Comparison of ENCODE assay signal across 21 cellular contexts in the genomic region with DNA sequence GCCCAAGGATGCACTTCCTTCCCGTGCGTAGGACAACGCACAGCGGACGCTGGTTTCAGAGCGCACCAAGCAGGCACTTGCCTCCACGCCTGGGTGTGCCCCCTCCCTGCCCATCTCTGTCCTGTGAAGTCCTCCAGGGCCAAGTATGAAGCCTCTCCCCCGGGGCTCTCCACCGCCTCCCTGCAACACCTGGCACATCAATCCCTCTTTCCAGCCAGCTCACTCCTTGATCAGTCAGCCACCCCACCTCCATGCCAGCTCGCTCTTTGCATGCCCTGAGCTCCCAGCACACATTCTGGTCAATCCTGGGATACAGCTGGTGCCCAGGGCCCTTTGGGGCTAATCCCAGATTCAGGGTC. TPM values are rescaled to one million over a fixed set of nuclear protein-coding genes. Genes with fewer than 3 reads are reported as not detected.
DNase-seq lines count a peak whose midpoint lies in the region; ATAC-seq, FAIRE-seq and TF ChIP-seq lines count a peak whose summit lies in the region.
"Had no signal": no experiment of that assay in that cellular context is flagged by ENCODE, and none has a peak within 500 bp of the region (broad histone marks: within the 10 kb centered on the region; RNA-seq: fewer than 3 reads in every experiment).

No MANE protein-coding gene starts in this region.

- no peak overlapping the region for H4K91ac ChIP-seq in H1 (replicated peaks; ENCODE audit: insufficient read length, low read length)
- no peak overlapping the region for H4K91ac ChIP-seq in neuronal stem cell (ENCODE audit: low read depth, low read length, poor library complexity)

- H3K4me1 ChIP-seq in H1 (replicated peaks in 1 of 4; ENCODE audit: control insufficient read depth in 3 of 4, insufficient read depth in 4 of 4, low read length in 3 of 4) (no peaks in the 10 kb centered on the region), neuronal stem cell (ENCODE audit: control insufficient read depth in 2 of 2, insufficient read depth in 1 of 2, low read depth in 1 of 2, low read length in 2 of 2) (peaks cover 0 to 2% of the 10 kb centered on the region in 2 donors)

- no peak overlapping the region for H2BK20ac ChIP-seq in H1 (ENCODE audit: low read length)

- no peak overlapping the region for H3K4me3 Mint-ChIP-seq in type B pancreatic cell
- no peak overlapping the region for H3K4me3 Mint-ChIP-seq in activated T-helper 2 cell treated with anti-CD3 and anti-CD28 coated beads, Interferon-gamma antibody, Interleukin-2, Interleukin-4, amounts not matched to agents 10 μg/mL and 5 μg/mL and 100 μg/mL, durations not matched to agents 14 hours and 24 hours and 36 hours (ENCODE audit: low read depth)
- H3K4me3 Mint-ChIP-seq: HFFc6 had no signal

- H3K23me2 ChIP-seq in H1 (ENCODE audit: low read depth, low read length): no peaks in the 10 kb centered on the region

- H4K20me1 ChIP-seq in H1 (replicated peaks in 1 of 2; ENCODE audit: control insufficient read depth in 1 of 2, insufficient read depth in 2 of 2, low read length in 2 of 2): no peaks in the 10 kb centered on the region

- H3K36me3 ChIP-seq in MG63: no peaks in the 10 kb centered on the region
- peaks cover 2 to 24% (median 12%) of the 10 kb centered on the region in 4 experiments; a peak in 6 of 8 replicates for H3K36me3 ChIP-seq in H1 (ENCODE audit: control insufficient read depth in 2 of 4, insufficient read depth in 4 of 4, low read length in 3 of 4)
- H3K36me3 ChIP-seq in neuronal stem cell (replicated peaks in 1 of 2; ENCODE audit: control insufficient read depth in 2 of 2, insufficient read depth in 2 of 2, low read length in 2 of 2): no peaks in the 10 kb centered on the region

- no peak for FAIRE-seq in H1 (lab: Jason Lieb, UNC)
- FAIRE-seq: H54 had no signal

- 94% methylated on average over 10 of the region's 10 CpGs; no CpG with 5 or more reads in 1 of the 2 experiments for WGBS in H1 (ENCODE audit: extremely low coverage in 1 of 2, insufficient coverage in 1 of 2, insufficient read length in 1 of 2, insufficient replicate concordance in 2 of 2, low coverage in 1 of 2, low lambda C conversion rate in 2 of 2, missing lambda C conversion rate in 1 of 2), 2 experiments
- no CpG with 5 or more reads among the region's 10 CpGs for WGBS in neuronal stem cell (ENCODE audit: extremely low coverage in 2 of 2, insufficient read length in 2 of 2, insufficient replicate concordance in 1 of 2), 2 donors

- H3K18ac ChIP-seq in H1 (ENCODE audit: extremely low read depth, low read length) (no peak overlapping the region), neuronal stem cell (ENCODE audit: low read length) (peak overlapping the region; percentile 15)

- H3K56ac ChIP-seq in H1 (replicated peaks; ENCODE audit: insufficient read length, low read depth, low read length): no peak overlapping the region

- H3K36me3 Mint-ChIP-seq in type B pancreatic cell: no peaks in the 10 kb centered on the region
- no peaks in the 10 kb centered on the region for H3K36me3 Mint-ChIP-seq in activated T-helper 2 cell treated with anti-CD3 and anti-CD28 coated beads, Interferon-gamma antibody, Interleukin-2, Interleukin-4, amounts not matched to agents 10 μg/mL and 5 μg/mL and 100 μg/mL, durations not matched to agents 14 hours and 24 hours and 36 hours (ENCODE audit: low read depth)

- H2AFZ ChIP-seq in H1 (ENCODE audit: low read length) (no peak overlapping the region), neuronal stem cell (ENCODE audit: low read length) (no peak overlapping the region)
- H2AFZ ChIP-seq: PC-9 had no signal

- H4K5ac ChIP-seq in H1 (ENCODE audit: insufficient read length, low read depth, low read length): no peak overlapping the region

- no peak for TF ChIP-seq RAD21 in H1 (IDR thresholded peaks at IDR 0.05 in 1 of 2, conservative IDR thresholded peaks at IDR 0.05 in 1 of 2; ENCODE audit: low read depth in 2 of 2, low read length in 2 of 2)

- no peak for TF ChIP-seq EP300 in H1 (IDR thresholded peaks at IDR 0.05; ENCODE audit: borderline replicate concordance in 1 of 2, low read depth in 2 of 2, low read length in 2 of 2)

- intact Hi-C loops in activated T-helper 2 cell treated with anti-CD3 and anti-CD28 coated beads, Interferon-gamma antibody, Interleukin-2, Interleukin-4, amounts not matched to agents 10 μg/mL and 5 μg/mL and 100 μg/mL, durations not matched to agents 14 hours and 24 hours and 36 hours (cut with micrococcal nuclease): no loop called here

- no peak overlapping the region for H3K9ac ChIP-seq in H1 (replicated peaks in 1 of 4; ENCODE audit: extremely low read depth in 1 of 4, low read depth in 3 of 4, low read length in 3 of 4)
- H3K9ac ChIP-seq in neuronal stem cell (ENCODE audit: low read depth, low read length, poor library complexity): peak overlapping the region; percentile 38

- DNase-seq in MG63: peak; percentile 34
- DNase-seq in H1 (ENCODE audit: low read depth in 1 of 2, low spot score in 2 of 2): no peak
- no peak for DNase-seq in neuronal stem cell (ENCODE audit: low spot score)
- no peak for DNase-seq in type B pancreatic cell (ENCODE audit: extremely low spot score, unreplicated experiment)
- DNase-seq in NCI-H2107 treated with DMSO at 0.1 percent for 48 hours (lab: John Stamatoyannopoulos, UW; ENCODE audit: unreplicated experiment): no peak
- no peak for DNase-seq in activated T-helper 2 cell treated with anti-CD3 and anti-CD28 coated beads, Interferon-gamma antibody, Interleukin-2, Interleukin-4, amounts not matched to agents 10 μg/mL and 5 μg/mL and 100 μg/mL, durations not matched to agents 14 hours and 24 hours and 36 hours (ENCODE audit: low spot score)
- DNase-seq: AML-193, DMS79 treated with DMSO at 0.1 percent for 48 hours, HFFc6, IMR-90, MM.1S, NCI-H1092 treated with DMSO at 0.1 percent for 48 hours, NCI-H1694, NCI-H2081 treated with DMSO at 0.1 percent for 48 hours, NCI-H510A treated with DMSO at 0.1 percent for 48 hours, NCI-H82, PC-9 had no signal

- no peaks in the 10 kb centered on the region; the same call in 1 of the 2 replicates for H3K9me3 ChIP-seq in MG63
- peaks cover 9 to 11% of the 10 kb centered on the region in 2 experiments; a peak in 2 of 4 replicates for H3K9me3 ChIP-seq in H1 (ENCODE audit: insufficient read depth in 2 of 2, low read depth in 1 of 2, low read length in 1 of 2)
- peaks cover 0 to 8% of the 10 kb centered on the region in 2 donors for H3K9me3 ChIP-seq in neuronal stem cell (replicated peaks in 1 of 2; ENCODE audit: control insufficient read depth in 2 of 2, insufficient read depth in 1 of 2, low read depth in 1 of 2, low read length in 2 of 2)

- H2BK12ac ChIP-seq in H1 (ENCODE audit: low read depth, low read length) (no peak overlapping the region), neuronal stem cell (ENCODE audit: low read length) (no peak overlapping the region)

- no peak overlapping the region for H2BK5ac ChIP-seq in H1 (ENCODE audit: low read depth, low read length)
- H2BK5ac ChIP-seq in neuronal stem cell (ENCODE audit: low read length): no peak overlapping the region

- H3K23ac ChIP-seq in H1 (ENCODE audit: insufficient read length) (no peak overlapping the region), neuronal stem cell (ENCODE audit: low read depth, low read length, poor library complexity) (peak overlapping the region; percentile 16)

- TF ChIP-seq POLR2A in H1 (IDR thresholded peaks at IDR 0.05; ENCODE audit: control extremely low read depth in 1 of 2, low read depth in 2 of 2, low read length in 2 of 2): no peak

- no peaks in the 10 kb centered on the region for H3K9me3 Mint-ChIP-seq in type B pancreatic cell
- no peaks in the 10 kb centered on the region for H3K9me3 Mint-ChIP-seq in activated T-helper 2 cell treated with anti-CD3 and anti-CD28 coated beads, Interferon-gamma antibody, Interleukin-2, Interleukin-4, amounts not matched to agents 10 μg/mL and 5 μg/mL and 100 μg/mL, durations not matched to agents 14 hours and 24 hours and 36 hours

- no peak overlapping the region for H2AK5ac ChIP-seq in H1 (ENCODE audit: low read depth, low read length)
- peak overlapping the region; percentile 14 for H2AK5ac ChIP-seq in neuronal stem cell (ENCODE audit: low read depth, low read length)

- no peak for ATAC-seq in HG02840 (IDR thresholded peaks at IDR 0.05; ENCODE audit: low FRiP score, unreplicated experiment)

- H2BK120ac ChIP-seq in H1 (replicated peaks; ENCODE audit: low read depth, low read length) (no peak overlapping the region), neuronal stem cell (ENCODE audit: low read depth, low read length) (no peak overlapping the region)

- H3K27ac ChIP-seq in H1 (ENCODE audit: low read depth, low read length) (peak overlapping the region; percentile 10; the same call in 1 of the 2 replicates), neuronal stem cell (replicated peaks; ENCODE audit: low read length) (no peak overlapping the region)
- H3K27ac ChIP-seq: HL-60, PC-9 had no signal

- H3K14ac ChIP-seq in H1 (ENCODE audit: insufficient read length) (no peak overlapping the region), neuronal stem cell (ENCODE audit: low read length) (no peak overlapping the region)

- H2BK15ac ChIP-seq in H1 (ENCODE audit: low read length) (no peak overlapping the region), neuronal stem cell (ENCODE audit: low read length) (no peak overlapping the region)

- H3K4ac ChIP-seq in H1 (replicated peaks; ENCODE audit: insufficient read length, low read depth, low read length) (no peak overlapping the region), neuronal stem cell (ENCODE audit: low read length) (no peak overlapping the region)

- H3K4me3 ChIP-seq in MG63 (no peak overlapping the region), H1 (ENCODE audit: extremely low read depth in 1 of 4, insufficient read depth in 2 of 4, low read depth in 3 of 4, low read length in 4 of 4) (no peak overlapping the region), neuronal stem cell (ENCODE audit: low read length in 2 of 2) (no peak overlapping the region)
- H3K4me3 ChIP-seq: PC-9 had no signal

- no peaks in the 10 kb centered on the region for H3K27me3 ChIP-seq in MG63
- no peaks in the 10 kb centered on the region; a peak in 1 of 7 replicates for H3K27me3 ChIP-seq in H1 (replicated peaks in 1 of 4; ENCODE audit: control insufficient read depth in 3 of 4, extremely low read depth in 1 of 4, insufficient read depth in 3 of 4, low read length in 3 of 4)
- H3K27me3 ChIP-seq in neuronal stem cell (ENCODE audit: control insufficient read depth in 3 of 3, insufficient read depth in 3 of 3, low read depth in 1 of 3, low read length in 3 of 3): peaks cover 0 to 2% (median 0%) of the 10 kb centered on the region in 3 experiments

- H3K79me1 ChIP-seq in H1 (ENCODE audit: low read depth, low read length) (no peaks in the 10 kb centered on the region; the same call in 1 of the 2 replicates), neuronal stem cell (ENCODE audit: low read depth, low read length) (no peaks in the 10 kb centered on the region)

- H3K4me1 Mint-ChIP-seq in type B pancreatic cell (ENCODE audit: unreplicated experiment): no peaks in the 10 kb centered on the region
- H3K4me1 Mint-ChIP-seq in activated T-helper 2 cell treated with anti-CD3 and anti-CD28 coated beads, Interferon-gamma antibody, Interleukin-2, Interleukin-4, amounts not matched to agents 10 μg/mL and 5 μg/mL and 100 μg/mL, durations not matched to agents 14 hours and 24 hours and 36 hours (ENCODE audit: low read depth): no peaks in the 10 kb centered on the region

- no peaks in the 10 kb centered on the region for H3K79me2 ChIP-seq in H1 (ENCODE audit: control insufficient read depth in 1 of 2, insufficient read depth in 2 of 2, low read length in 2 of 2)

- CTCF ChIA-PET in H1 (lab: Charles Lee; ENCODE audit: partially characterized antibody): interaction anchor here (1.2 to 5.5 kb wide), 11 partner anchors 9 to 396 kb away, joined by 3 to 32 read pairs (median 5); no protein-coding TSS in a partner anchor

- POLR2A ChIA-PET in H1 (lab: Charles Lee; ENCODE audit: partially characterized antibody): interaction anchor here (0.7 to 1.3 kb wide), 3 partner anchors 12 to 30 kb away, joined by 3 read pairs; no protein-coding TSS in a partner anchor

- H4K8ac ChIP-seq in H1 (ENCODE audit: extremely low read depth, insufficient read depth, low read length): 0 out of 2 replicates have a peak overlapping the region, but pooled peaks have one; percentile 31
- no peak overlapping the region for H4K8ac ChIP-seq in neuronal stem cell (ENCODE audit: low read depth, low read length)

- no peaks in the 10 kb centered on the region for H3K27me3 Mint-ChIP-seq in type B pancreatic cell
- H3K27me3 Mint-ChIP-seq in activated T-helper 2 cell treated with anti-CD3 and anti-CD28 coated beads, Interferon-gamma antibody, Interleukin-2, Interleukin-4, amounts not matched to agents 10 μg/mL and 5 μg/mL and 100 μg/mL, durations not matched to agents 14 hours and 24 hours and 36 hours (ENCODE audit: low read depth): no peaks in the 10 kb centered on the region

- H3K4me2 ChIP-seq in H1 (ENCODE audit: insufficient read depth in 1 of 2, low read depth in 2 of 2, low read length in 2 of 2) (no peak overlapping the region), neuronal stem cell (ENCODE audit: insufficient read depth, low read length, poor library complexity, severe bottlenecking) (no peak overlapping the region)
- H3K4me2 ChIP-seq: PC-9 had no signal

- TF ChIP-seq CTCF in H1 (IDR thresholded peaks at IDR 0.05; ENCODE audit: control extremely low read depth in 1 of 3, insufficient read depth in 1 of 3, low read depth in 1 of 3, low read length in 3 of 3) (no peak), type B pancreatic cell (conservative IDR thresholded peaks at IDR 0.05) (no peak)

- H3K27ac Mint-ChIP-seq in type B pancreatic cell: peak overlapping the region; percentile 50
- H3K27ac Mint-ChIP-seq in activated T-helper 2 cell treated with anti-CD3 and anti-CD28 coated beads, Interferon-gamma antibody, Interleukin-2, Interleukin-4, amounts not matched to agents 10 μg/mL and 5 μg/mL and 100 μg/mL, durations not matched to agents 14 hours and 24 hours and 36 hours: no peak overlapping the region
- H3K27ac Mint-ChIP-seq: HFFc6 had no signal

RNA-seq across cellular contexts. Expression of a gene that starts 16.3 kb away (rescaled TPM):
- not detected in 2 replicates for total RNA-seq in MG63 (2014; rRNA removed; shearing (Covaris generic); ENCODE audit: low replicate concordance)
- total RNA-seq in H1 (2021; fragmentation: NEBNext Ultra II Directional; extraction: Animal tissue kit (Norgen Biotek cat#: 25700)): not detected in 2 replicates
- not detected in 2 replicates for polyA plus RNA-seq in H1 (2011; rRNA removed)
- not detected for polyA plus RNA-seq in H1 (2011; cell fraction: cytosol; rRNA removed)
- not detected for polyA plus RNA-seq in H1 (2011; cell fraction: nucleus; rRNA removed)
- polyA plus RNA-seq in H1 (2012, experiment 1 of 2): not detected in 4 replicates
- not detected for polyA plus RNA-seq in H1 (2012, experiment 2 of 2)
- polyA plus RNA-seq in H1 (2013, experiment 1 of 2): not detected
- polyA plus RNA-seq in H1 (2013, experiment 2 of 2): not detected
- not detected in 2 replicates for polyA minus RNA-seq in H1 (2011; rRNA and poly(A)+ RNA removed)
- not detected for polyA minus RNA-seq in H1 (2011; cell fraction: cytosol; rRNA and poly(A)+ RNA removed)
- not detected for polyA minus RNA-seq in H1 (2011; cell fraction: nucleus; rRNA and poly(A)+ RNA removed)
- not detected for polyA plus RNA-seq in neuronal stem cell (2013, experiment 1 of 2)
- polyA plus RNA-seq in neuronal stem cell (2013, experiment 2 of 2): not detected
- not detected in 2 replicates for total RNA-seq in type B pancreatic cell (ENCODE audit: low replicate concordance)
- not detected in 2 replicates for total RNA-seq in activated T-helper 2 cell treated with anti-CD3 and anti-CD28 coated beads, Interferon-gamma antibody, Interleukin-2, Interleukin-4, amounts not matched to agents 10 μg/mL and 5 μg/mL and 100 μg/mL, durations not matched to agents 14 hours and 24 hours and 36 hours
- total RNA-seq: HFFc6, HT1080, IMR-90, PC-9 had no signal
- polyA plus RNA-seq: IMR-90 had no signal

RNA-seq across cellular contexts. Expression of a gene that starts 40.5 kb away (rescaled TPM):
- not detected in 2 replicates for total RNA-seq in MG63 (2014; rRNA removed; shearing (Covaris generic); ENCODE audit: low replicate concordance)
- 83.4 and 83.8 TPM in 2 replicates for total RNA-seq in H1 (2021; fragmentation: NEBNext Ultra II Directional; extraction: Animal tissue kit (Norgen Biotek cat#: 25700))
- polyA plus RNA-seq in H1 (2011; rRNA removed): 42.6 and 61.3 TPM in 2 replicates
- 101 TPM for polyA plus RNA-seq in H1 (2011; cell fraction: cytosol; rRNA removed)
- polyA plus RNA-seq in H1 (2011; cell fraction: nucleus; rRNA removed): 167 TPM
- 84.7 to 102 TPM (median 94.1 TPM) in 4 replicates for polyA plus RNA-seq in H1 (2012, experiment 1 of 2)
- 63.0 TPM for polyA plus RNA-seq in H1 (2012, experiment 2 of 2)
- polyA plus RNA-seq in H1 (2013, experiment 1 of 2): 232 TPM
- polyA plus RNA-seq in H1 (2013, experiment 2 of 2): 228 TPM
- 46.1 and 50.2 TPM in 2 replicates for polyA minus RNA-seq in H1 (2011; rRNA and poly(A)+ RNA removed)
- polyA minus RNA-seq in H1 (2011; cell fraction: cytosol; rRNA and poly(A)+ RNA removed): 25.8 TPM
- polyA minus RNA-seq in H1 (2011; cell fraction: nucleus; rRNA and poly(A)+ RNA removed): 47.1 TPM
- polyA plus RNA-seq in neuronal stem cell (2013, experiment 1 of 2): 0.15 TPM
- polyA plus RNA-seq in neuronal stem cell (2013, experiment 2 of 2): not detected
- 18.4 and 21.6 TPM in 2 replicates for total RNA-seq in type B pancreatic cell (ENCODE audit: low replicate concordance)
- total RNA-seq in activated T-helper 2 cell treated with anti-CD3 and anti-CD28 coated beads, Interferon-gamma antibody, Interleukin-2, Interleukin-4, amounts not matched to agents 10 μg/mL and 5 μg/mL and 100 μg/mL, durations not matched to agents 14 hours and 24 hours and 36 hours: 0.23 TPM in 1 of 2 replicates, not detected in the other
- total RNA-seq: HT1080, IMR-90 had no signal

Comparison
In these comparisons a context has a peak if more than half of its experiments do, and no peak if none do; other contexts are left out.
1. RNA of a gene that starts 40.5 kb away (total RNA-seq): 83.4 to 83.8 TPM in H1 and 18.4 to 21.6 TPM in type B pancreatic cell; 0.23 TPM in activated T-helper 2 cell treated with anti-CD3 and anti-CD28 coated beads, Interferon-gamma antibody, Interleukin-2, Interleukin-4, amounts not matched to agents 10 μg/mL and 5 μg/mL and 100 μg/mL, durations not matched to agents 14 hours and 24 hours and 36 hours and not detected in MG63; every median in the first group is over 10 times any median in the second.